2 cellular contexts compared by ENCODE assay signal in genomic region chr16:58488531-58488930, GRCh38.
A peak's percentile ranks its signal among the peaks of the same experiment; 100 is the strongest.
TF ChIP-seq lines count a peak whose summit lies in the region.

No MANE protein-coding gene starts in this region.

TF ChIP-seq in K562, 482 proteins besides CTCF, POLR2A, EP300 and RAD21:
- TF ChIP-seq CTBP1 (IDR thresholded peaks at IDR 0.05; ENCODE audit: borderline replicate concordance): peak; percentile 40; the same call in 1 of the 2 replicates
- peak; percentile 72 for TF ChIP-seq TAL1 (IDR thresholded peaks at IDR 0.05)
- no peak for TF ChIP-seq DACH1 (IDR thresholded peaks at IDR 0.05; ENCODE audit: partially characterized antibody)
- TF ChIP-seq POLR2AphosphoS2 (IDR thresholded peaks at IDR 0.05; ENCODE audit: low read length): no peak
- peak; percentile 55 for TF ChIP-seq CCNT2 (IDR thresholded peaks at IDR 0.05; ENCODE audit: borderline replicate concordance, extremely low read depth, insufficient read length, low read depth, low read length)
- TF ChIP-seq, protein P1, sequence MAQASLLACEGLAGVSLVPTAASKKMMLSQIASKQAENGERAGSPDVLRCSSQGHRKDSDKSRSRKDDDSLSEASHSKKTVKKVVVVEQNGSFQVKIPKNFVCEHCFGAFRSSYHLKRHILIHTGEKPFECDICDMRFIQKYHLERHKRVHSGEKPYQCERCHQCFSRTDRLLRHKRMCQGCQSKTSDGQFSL (CRISPR knock-in tag; IDR thresholded peaks at IDR 0.05): no peak
- TF ChIP-seq, protein P1 (tag; IDR thresholded peaks at IDR 0.05): no peak
- peak; percentile 25; the same call in 1 of the 2 replicates for TF ChIP-seq SOX6 (IDR thresholded peaks at IDR 0.05)
- TF ChIP-seq SMAD4 (CRISPR knock-in tag; conservative IDR thresholded peaks at IDR 0.05): 0 out of 2 replicates have a peak, but pooled peaks have one; percentile 60
- TF ChIP-seq MTF1 (CRISPR knock-in tag; IDR thresholded peaks at IDR 0.05; ENCODE audit: borderline replicate concordance): no peak
- 0 out of 2 replicates have a peak, but pooled peaks have one; percentile 45 for TF ChIP-seq KLF16 (IDR thresholded peaks at IDR 0.05)
- peak; percentile 75 for TF ChIP-seq CBFA2T3 (IDR thresholded peaks at IDR 0.05)
- 0 out of 2 replicates have a peak, but pooled peaks have one; percentile 30 for TF ChIP-seq ZNF584 (CRISPR knock-in tag; IDR thresholded peaks at IDR 0.05; ENCODE audit: low read depth)
- TF ChIP-seq, protein P2, sequence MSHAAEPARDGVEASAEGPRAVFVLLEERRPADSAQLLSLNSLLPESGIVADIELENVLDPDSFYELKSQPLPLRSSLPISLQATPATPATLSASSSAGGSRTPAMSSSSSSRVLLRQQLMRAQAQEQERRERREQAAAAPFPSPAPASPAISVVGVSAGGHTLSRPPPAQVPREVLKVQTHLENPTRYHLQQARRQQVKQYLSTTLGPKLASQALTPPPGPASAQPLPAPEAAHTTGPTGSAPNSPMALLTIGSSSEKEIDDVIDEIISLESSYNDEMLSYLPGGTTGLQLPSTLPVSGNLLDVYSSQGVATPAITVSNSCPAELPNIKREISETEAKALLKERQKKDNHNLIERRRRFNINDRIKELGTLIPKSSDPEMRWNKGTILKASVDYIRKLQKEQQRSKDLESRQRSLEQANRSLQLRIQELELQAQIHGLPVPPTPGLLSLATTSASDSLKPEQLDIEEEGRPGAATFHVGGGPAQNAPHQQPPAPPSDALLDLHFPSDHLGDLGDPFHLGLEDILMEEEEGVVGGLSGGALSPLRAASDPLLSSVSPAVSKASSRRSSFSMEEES (CRISPR knock-in tag; IDR thresholded peaks at IDR 0.05): no peak
- peak; percentile 52; the same call in 1 of the 2 replicates for TF ChIP-seq TEAD4 (IDR thresholded peaks at IDR 0.05; ENCODE audit: low read length)
- no peak for TF ChIP-seq TEAD4 (CRISPR knock-in tag; IDR thresholded peaks at IDR 0.05; ENCODE audit: borderline replicate concordance)
- peak; percentile 67 for TF ChIP-seq SMARCA4 (IDR thresholded peaks at IDR 0.05)
- TF ChIP-seq NR2C1 (IDR thresholded peaks at IDR 0.05): no peak
- no peak for TF ChIP-seq NR2C1 (tag; IDR thresholded peaks at IDR 0.05)
- TF ChIP-seq C11orf30 (IDR thresholded peaks at IDR 0.05; ENCODE audit: low read depth): peak; percentile 25; the same call in 1 of the 2 replicates
- TF ChIP-seq E2F3 (CRISPR knock-in tag; IDR thresholded peaks at IDR 0.05): no peak
- TF ChIP-seq TBL1XR1 (IDR thresholded peaks at IDR 0.05; ENCODE audit: low read length in 2 of 2): 0 out of 4 replicates have a peak, but pooled peaks of 1 of the 2 experiments have one; percentile 29
- TF ChIP-seq ARID1B (IDR thresholded peaks at IDR 0.05): peak; percentile 79
- peak; percentile 50 for TF ChIP-seq MTA2 (IDR thresholded peaks at IDR 0.05; ENCODE audit: low read depth)
- TF ChIP-seq RCOR1 (IDR thresholded peaks at IDR 0.05; ENCODE audit: borderline replicate concordance in 1 of 2, low read depth in 2 of 2, low read length in 2 of 2): peak in 1 of 2 experiments; percentile 56; a peak in 1 of 4 replicates
- TF ChIP-seq TCF3 (CRISPR knock-in tag; IDR thresholded peaks at IDR 0.05): peak; percentile 46
- no peak for TF ChIP-seq CHCHD3 (CRISPR knock-in tag; IDR thresholded peaks at IDR 0.05)
- TF ChIP-seq MYC (IDR thresholded peaks at IDR 0.05; ENCODE audit: low read depth, low read length): peak; percentile 17; the same call in 1 of the 2 replicates
- TF ChIP-seq MYC (CRISPR knock-in tag; IDR thresholded peaks at IDR 0.05; ENCODE audit: borderline replicate concordance, low read depth): no peak
- TF ChIP-seq CBFA2T2 (conservative IDR thresholded peaks at IDR 0.05): peak; percentile 65

TF ChIP-seq in HepG2, 621 proteins besides CTCF, POLR2A, EP300 and RAD21:
- TF ChIP-seq SETDB1 (CRISPR knock-in tag; IDR thresholded peaks at IDR 0.05; ENCODE audit: borderline replicate concordance) (no peak), PHF5A (CRISPR knock-in tag; IDR thresholded peaks at IDR 0.05; ENCODE audit: low read depth, unreplicated experiment) (no peak), SRSF1 (optimal IDR thresholded peaks at IDR 0.05; ENCODE audit: low read depth, low read length) (no peak)
